In genomic region chr3:108219336-108219735, GRCh38 we compare ENCODE assay signal across 14 cellular contexts. TPM values are rescaled to one million over a fixed set of nuclear protein-coding genes. Genes with fewer than 3 reads are reported as not detected.
A peak's percentile ranks its signal among the peaks of the same experiment; 100 is the strongest.
DNase-seq lines count a peak whose midpoint lies in the region; ATAC-seq and TF ChIP-seq lines count a peak whose summit lies in the region.
"Had no signal": no experiment of that assay in that cellular context is flagged by ENCODE, and none has a peak within 500 bp of the region (broad histone marks: within the 10 kb centered on the region; RNA-seq: fewer than 3 reads in every experiment).

No MANE protein-coding gene starts in this region.

- no peak overlapping the region for H4K5ac ChIP-seq in H9 (ENCODE audit: insufficient read length, low read depth, low read length)

- no peaks in the 10 kb centered on the region for H3K4me1 ChIP-seq in H9 (ENCODE audit: insufficient read depth, low read length)

- H2BK20ac ChIP-seq in H9 (ENCODE audit: low read depth, low read length, poor library complexity, severe bottlenecking), result no peak overlapping the region

- WGBS in H9 (ENCODE audit: extremely low coverage, insufficient read length, low lambda C conversion rate), result no CpG with 5 or more reads among the region's 9 CpGs

- no peak for TF ChIP-seq CTCF in H9 (conservative IDR thresholded peaks at IDR 0.05)

- H3K4me2 ChIP-seq in H9 (ENCODE audit: insufficient read depth, insufficient read length, low read length), result no peak overlapping the region
- H3K4me2 ChIP-seq: A549 had no signal

- no peaks in the 10 kb centered on the region for H3K27me3 ChIP-seq in H9 (ENCODE audit: insufficient read depth, low read length)
- H3K27me3 ChIP-seq: testis had no signal

- ATAC-seq in activated T-cell treated with anti-CD3 and anti-CD28 coated beads, Interleukin-2, amount 50 U/mL, for 72 hours (replicated peaks in 1 of 2), result no peak
- ATAC-seq in HG03342 (IDR thresholded peaks at IDR 0.05; ENCODE audit: unreplicated experiment), result peak; percentile 23
- no peak for ATAC-seq in stimulated activated naive B cell treated with anti-CD40 and anti-IgM and Interleukin-4, amounts not matched to agents 10 μg/mL and 1 μg/mL and 100 μg/mL, for 72 hours (replicated peaks)
- ATAC-seq: A549, psoas muscle had no signal

- H3K79me1 ChIP-seq in H9 (ENCODE audit: insufficient read depth, low read depth, low read length, poor library complexity, severe bottlenecking), result no peaks in the 10 kb centered on the region

- H3K18ac ChIP-seq in H9 (ENCODE audit: insufficient read length, low read depth, low read length), result no peak overlapping the region

- H3K4ac ChIP-seq in H9 (ENCODE audit: low read depth, low read length), result no peak overlapping the region

- no peak overlapping the region for H3K56ac ChIP-seq in H9 (ENCODE audit: insufficient read length, low read depth, low read length)

- H4K91ac ChIP-seq in H9 (ENCODE audit: insufficient read length, low read depth, low read length), result no peak overlapping the region

- no peaks in the 10 kb centered on the region for H3K27me3 Mint-ChIP-seq in activated T-cell treated with anti-CD3 and anti-CD28 coated beads, Interleukin-2, amount 50 U/mL, for 24 hours
- no peaks in the 10 kb centered on the region for H3K27me3 Mint-ChIP-seq in activated T-cell treated with anti-CD3 and anti-CD28 coated beads, Interleukin-2, amount 50 U/mL, for 72 hours (ENCODE audit: low read depth)
- no peaks in the 10 kb centered on the region for H3K27me3 Mint-ChIP-seq in activated naive CD8-positive, alpha-beta T cell
- no peaks in the 10 kb centered on the region for H3K27me3 Mint-ChIP-seq in stimulated activated naive B cell treated with anti-CD40 and anti-IgM and Interleukin-4, amounts not matched to agents 10 μg/mL and 1 μg/mL and 100 μg/mL, for 72 hours
- peaks cover 12% of the 10 kb centered on the region for H3K27me3 Mint-ChIP-seq in H9 (ENCODE audit: low read depth)

- H3T11ph ChIP-seq in H9 (ENCODE audit: low read length), result no peak overlapping the region

- H3K23me2 ChIP-seq in H9 (ENCODE audit: insufficient read length, low read depth, low read length, poor library complexity, severe bottlenecking), result peaks cover 6% of the 10 kb centered on the region

- no peak overlapping the region for H2BK120ac ChIP-seq in H9 (ENCODE audit: low read depth, low read length, poor library complexity, severe bottlenecking)

- DNase-seq in activated T-cell treated with anti-CD3 and anti-CD28 coated beads, Interleukin-2, amount 50 U/mL, for 24 hours, result no peak
- no peak for DNase-seq in activated T-cell treated with anti-CD3 and anti-CD28 coated beads, Interleukin-2, amount 50 U/mL, for 72 hours
- no peak for DNase-seq in stimulated activated naive B cell treated with anti-CD40 and anti-IgM and Interleukin-4, amounts not matched to agents 10 μg/mL and 1 μg/mL and 100 μg/mL, for 72 hours
- no peak for DNase-seq in H9
- DNase-seq in NCI-H526 treated with DMSO at 0.1 percent for 48 hours (lab: John Stamatoyannopoulos, UW), result no peak
- DNase-seq in stimulated activated CD4-positive, alpha-beta T cell treated with anti-CD3 and anti-CD28 coated beads, Interleukin-2, amount 100 ng/mL, for 24 hours, result no peak
- DNase-seq: H7, hippocampal formation, NCI-H2171 treated with DMSO at 0.1 percent for 48 hours, psoas muscle, testis had no signal

- no peak overlapping the region for H4K8ac ChIP-seq in H9 (replicated peaks; ENCODE audit: insufficient read length, low read depth, low read length)

- H3K4me1 Mint-ChIP-seq in activated T-cell treated with anti-CD3 and anti-CD28 coated beads, Interleukin-2, amount 50 U/mL, for 24 hours (ENCODE audit: low read depth), result peaks cover 59% of the 10 kb centered on the region
- peaks cover 64% of the 10 kb centered on the region for H3K4me1 Mint-ChIP-seq in activated T-cell treated with anti-CD3 and anti-CD28 coated beads, Interleukin-2, amount 50 U/mL, for 72 hours (ENCODE audit: low read depth)
- H3K4me1 Mint-ChIP-seq in activated naive CD8-positive, alpha-beta T cell (ENCODE audit: low read depth), result peaks cover 62% of the 10 kb centered on the region
- peaks cover 30 to 60% of the 10 kb centered on the region in 2 donors for H3K4me1 Mint-ChIP-seq in stimulated activated naive B cell treated with anti-CD40 and anti-IgM and Interleukin-4, amounts not matched to agents 10 μg/mL and 1 μg/mL and 100 μg/mL, for 72 hours
- peaks cover 20 to 22% of the 10 kb centered on the region in 2 experiments for H3K4me1 Mint-ChIP-seq in H9

- H2AK5ac ChIP-seq in H9 (ENCODE audit: insufficient read length, low read length), result no peak overlapping the region

- no peak overlapping the region for H3K23ac ChIP-seq in H9 (ENCODE audit: insufficient read length, low read depth, low read length)

- peak overlapping the region; percentile 99 for H3K4me3 Mint-ChIP-seq in activated T-cell treated with anti-CD3 and anti-CD28 coated beads, Interleukin-2, amount 50 U/mL, for 24 hours
- peak overlapping the region in 1 of 2 donors; percentile 11 for H3K4me3 Mint-ChIP-seq in activated T-cell treated with anti-CD3 and anti-CD28 coated beads, Interleukin-2, amount 50 U/mL, for 72 hours
- H3K4me3 Mint-ChIP-seq in activated naive CD8-positive, alpha-beta T cell, result peak overlapping the region; percentile 98
- H3K4me3 Mint-ChIP-seq in stimulated activated naive B cell treated with anti-CD40 and anti-IgM and Interleukin-4, amounts not matched to agents 10 μg/mL and 1 μg/mL and 100 μg/mL, for 72 hours, result peak overlapping the region; percentile 99
- H3K4me3 Mint-ChIP-seq in H9, result no peak overlapping the region

- no peaks in the 10 kb centered on the region for H3K79me2 ChIP-seq in H9 (ENCODE audit: insufficient read depth, low read length)

- H3K9me3 ChIP-seq in H9 (ENCODE audit: control insufficient read depth, low read depth, low read length), result no peaks in the 10 kb centered on the region
- H3K9me3 ChIP-seq: A549, psoas muscle, testis had no signal

- H3K14ac ChIP-seq in H9 (ENCODE audit: insufficient read depth, low read length), result no peak overlapping the region

- no peak overlapping the region for H3K27ac Mint-ChIP-seq in activated T-cell treated with anti-CD3 and anti-CD28 coated beads, Interleukin-2, amount 50 U/mL, for 24 hours
- H3K27ac Mint-ChIP-seq in activated T-cell treated with anti-CD3 and anti-CD28 coated beads, Interleukin-2, amount 50 U/mL, for 72 hours, result no peak overlapping the region
- H3K27ac Mint-ChIP-seq in activated naive CD8-positive, alpha-beta T cell, result peak overlapping the region; percentile 52
- peak overlapping the region; percentile 87 for H3K27ac Mint-ChIP-seq in stimulated activated naive B cell treated with anti-CD40 and anti-IgM and Interleukin-4, amounts not matched to agents 10 μg/mL and 1 μg/mL and 100 μg/mL, for 72 hours
- no peak overlapping the region for H3K27ac Mint-ChIP-seq in H9

- no peak overlapping the region for H2AFZ ChIP-seq in H9 (ENCODE audit: low read length)

- H3K9me3 Mint-ChIP-seq in activated T-cell treated with anti-CD3 and anti-CD28 coated beads, Interleukin-2, amount 50 U/mL, for 24 hours, result no peaks in the 10 kb centered on the region
- no peaks in the 10 kb centered on the region for H3K9me3 Mint-ChIP-seq in activated T-cell treated with anti-CD3 and anti-CD28 coated beads, Interleukin-2, amount 50 U/mL, for 72 hours
- no peaks in the 10 kb centered on the region for H3K9me3 Mint-ChIP-seq in activated naive CD8-positive, alpha-beta T cell (ENCODE audit: low read depth)
- peaks cover 1 to 4% of the 10 kb centered on the region in 2 donors for H3K9me3 Mint-ChIP-seq in stimulated activated naive B cell treated with anti-CD40 and anti-IgM and Interleukin-4, amounts not matched to agents 10 μg/mL and 1 μg/mL and 100 μg/mL, for 72 hours
- H3K9me3 Mint-ChIP-seq in H9, result no peaks in the 10 kb centered on the region; a peak in 1 of 5 replicates

- no peak overlapping the region for H3K9ac ChIP-seq in H9 (ENCODE audit: extremely low read depth, insufficient read length, low read length)

- H4K20me1 ChIP-seq in H9 (ENCODE audit: control insufficient read depth, insufficient read depth, insufficient read length), result no peaks in the 10 kb centered on the region

- H3K36me3 Mint-ChIP-seq in activated T-cell treated with anti-CD3 and anti-CD28 coated beads, Interleukin-2, amount 50 U/mL, for 24 hours (ENCODE audit: low read depth), result peaks cover 38% of the 10 kb centered on the region
- peaks cover 1 to 5% of the 10 kb centered on the region in 2 donors for H3K36me3 Mint-ChIP-seq in activated T-cell treated with anti-CD3 and anti-CD28 coated beads, Interleukin-2, amount 50 U/mL, for 72 hours (ENCODE audit: insufficient read depth in 2 of 2)
- H3K36me3 Mint-ChIP-seq in activated naive CD8-positive, alpha-beta T cell, result peaks cover 10% of the 10 kb centered on the region
- peaks cover 8 to 22% of the 10 kb centered on the region in 2 donors for H3K36me3 Mint-ChIP-seq in stimulated activated naive B cell treated with anti-CD40 and anti-IgM and Interleukin-4, amounts not matched to agents 10 μg/mL and 1 μg/mL and 100 μg/mL, for 72 hours
- H3K36me3 Mint-ChIP-seq in H9 (ENCODE audit: insufficient read depth in 1 of 3, low read depth in 3 of 3), result no peaks in the 10 kb centered on the region; a peak in 1 of 7 replicates

- H2BK12ac ChIP-seq in H9 (ENCODE audit: insufficient read length, low read depth, low read length), result no peak overlapping the region

- no peak overlapping the region for H3K27ac ChIP-seq in H9 (ENCODE audit: insufficient read length, low read depth, low read length)
- H3K27ac ChIP-seq: A549, psoas muscle, testis had no signal

- no peak overlapping the region for H2BK15ac ChIP-seq in H9 (ENCODE audit: low read depth, low read length)

- no peak overlapping the region for H2BK5ac ChIP-seq in H9 (ENCODE audit: insufficient read length, low read length)

RNA-seq across cellular contexts. Expression of gene IFT57, which starts 2.9 kb away (rescaled TPM):
- 10 to 100 TPM; 19.6 to 23.0 TPM for total RNA-seq in activated T-cell treated with anti-CD3 and anti-CD28 coated beads, Interleukin-2, amount 50 U/mL, for 72 hours
- 21.4 and 21.9 TPM in 2 replicates for total RNA-seq in H9 (2021)

Comparison
In these comparisons a context has a peak if more than half of its experiments do, and no peak if none do; other contexts are left out.
1. H3K27ac Mint-ChIP-seq: peak in activated naive CD8-positive, alpha-beta T cell (single experiment) and stimulated activated naive B cell treated with anti-CD40 and anti-IgM and Interleukin-4, amounts not matched to agents 10 μg/mL and 1 μg/mL and 100 μg/mL, for 72 hours (single experiment); none in activated T-cell treated with anti-CD3 and anti-CD28 coated beads, Interleukin-2, amount 50 U/mL, for 24 hours (single experiment), activated T-cell treated with anti-CD3 and anti-CD28 coated beads, Interleukin-2, amount 50 U/mL, for 72 hours (single experiment) and H9 (0 of 3).
2. H3K4me3 Mint-ChIP-seq: peak in activated T-cell treated with anti-CD3 and anti-CD28 coated beads, Interleukin-2, amount 50 U/mL, for 24 hours (single experiment), activated naive CD8-positive, alpha-beta T cell (single experiment) and stimulated activated naive B cell treated with anti-CD40 and anti-IgM and Interleukin-4, amounts not matched to agents 10 μg/mL and 1 μg/mL and 100 μg/mL, for 72 hours (2 of 2); none in H9 (0 of 2).